Comparison of ENCODE assay signal across 8 cellular contexts in the genomic region with DNA sequence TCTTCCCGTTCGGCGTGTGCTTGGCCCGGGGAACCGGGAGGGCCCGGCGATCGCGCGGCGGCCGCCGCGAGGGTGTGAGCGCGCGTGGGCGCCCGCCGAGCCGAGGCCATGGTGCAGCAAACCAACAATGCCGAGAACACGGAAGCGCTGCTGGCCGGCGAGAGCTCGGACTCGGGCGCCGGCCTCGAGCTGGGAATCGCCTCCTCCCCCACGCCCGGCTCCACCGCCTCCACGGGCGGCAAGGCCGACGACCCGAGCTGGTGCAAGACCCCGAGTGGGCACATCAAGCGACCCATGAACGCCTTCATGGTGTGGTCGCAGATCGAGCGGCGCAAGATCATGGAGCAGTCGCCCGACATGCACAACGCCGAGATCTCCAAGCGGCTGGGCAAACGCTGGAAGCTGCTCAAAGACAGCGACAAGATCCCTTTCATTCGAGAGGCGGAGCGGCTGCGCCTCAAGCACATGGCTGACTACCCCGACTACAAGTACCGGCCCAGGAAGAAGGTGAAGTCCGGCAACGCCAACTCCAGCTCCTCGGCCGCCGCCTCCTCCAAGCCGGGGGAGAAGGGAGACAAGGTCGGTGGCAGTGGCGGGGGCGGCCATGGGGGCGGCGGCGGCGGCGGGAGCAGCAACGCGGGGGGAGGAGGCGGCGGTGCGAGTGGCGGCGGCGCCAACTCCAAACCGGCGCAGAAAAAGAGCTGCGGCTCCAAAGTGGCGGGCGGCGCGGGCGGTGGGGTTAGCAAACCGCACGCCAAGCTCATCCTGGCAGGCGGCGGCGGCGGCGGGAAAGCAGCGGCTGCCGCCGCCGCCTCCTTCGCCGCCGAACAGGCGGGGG. TPM values are rescaled to one million over a fixed set of nuclear protein-coding genes. Genes with fewer than 3 reads are reported as not detected.
A peak's percentile ranks its signal among the peaks of the same experiment; 100 is the strongest.
DNase-seq lines count a peak whose midpoint lies in the region; ATAC-seq and TF ChIP-seq lines count a peak whose summit lies in the region.

No MANE protein-coding gene starts in this region.

- peaks cover 59% of the 10 kb centered on the region for H3K79me2 ChIP-seq in OCI-LY7 (ENCODE audit: insufficient read depth, low read depth, low read length)
- peaks cover 39% of the 10 kb centered on the region for H3K79me2 ChIP-seq in osteoblast (ENCODE audit: insufficient read depth, low read length)

- no peaks in the 10 kb centered on the region for H3K9me3 ChIP-seq in OCI-LY7 (ENCODE audit: low read length)
- H3K9me3 ChIP-seq in cardiac muscle cell (ENCODE audit: low read depth) = no peaks in the 10 kb centered on the region
- H3K9me3 ChIP-seq in osteoblast (ENCODE audit: low read depth, low read length) = no peaks in the 10 kb centered on the region

- H3K9me2 ChIP-seq in OCI-LY7 (ENCODE audit: insufficient read depth, low read length) = no peaks in the 10 kb centered on the region

- no TSS peak for BruUV-seq in OCI-LY7 (replicated peaks; lab: Mats Ljungman, UMichigan)

- H3K36me3 Mint-ChIP-seq in activated naive CD8-positive, alpha-beta T cell treated with anti-CD3 and anti-CD28 coated beads for 36 hours = no peaks in the 10 kb centered on the region

- peaks cover 55% of the 10 kb centered on the region for H3K27me3 Mint-ChIP-seq in activated naive CD8-positive, alpha-beta T cell treated with anti-CD3 and anti-CD28 coated beads for 36 hours

- H3K27ac Mint-ChIP-seq in activated naive CD8-positive, alpha-beta T cell treated with anti-CD3 and anti-CD28 coated beads for 36 hours = peak overlapping the region; percentile 69

- peaks cover 16% of the 10 kb centered on the region; the same call in 1 of the 2 replicates for H4K20me1 ChIP-seq in OCI-LY7 (ENCODE audit: insufficient read depth, low read length)
- H4K20me1 ChIP-seq in osteoblast (ENCODE audit: insufficient read depth, low read length) = peaks cover 10% of the 10 kb centered on the region

- no peak for TF ChIP-seq CTCF in OCI-LY7 (conservative IDR thresholded peaks at IDR 0.05; ENCODE audit: low read length)
- no peak for TF ChIP-seq CTCF in cardiac muscle cell (IDR thresholded peaks at IDR 0.05; ENCODE audit: low read depth, low read length)
- no peak for TF ChIP-seq CTCF in osteoblast (IDR thresholded peaks at IDR 0.05; ENCODE audit: extremely low read depth, low read depth, low read length)

- H3K27me3 ChIP-seq in cardiac muscle cell = no peaks in the 10 kb centered on the region
- H3K27me3 ChIP-seq in osteoblast (ENCODE audit: insufficient read depth, low read length) = peaks cover 3% of the 10 kb centered on the region

- H3K9me3 Mint-ChIP-seq in activated naive CD8-positive, alpha-beta T cell treated with anti-CD3 and anti-CD28 coated beads for 36 hours = no peaks in the 10 kb centered on the region

- H3K4me1 Mint-ChIP-seq in activated naive CD8-positive, alpha-beta T cell treated with anti-CD3 and anti-CD28 coated beads for 36 hours = peaks cover 24% of the 10 kb centered on the region

- H2AFZ ChIP-seq in OCI-LY7 (ENCODE audit: low read length) = peak overlapping the region; percentile 20; the same call in 1 of the 2 replicates
- H2AFZ ChIP-seq in osteoblast (ENCODE audit: low read length) = peak overlapping the region; percentile 90

- H3K4me1 ChIP-seq in OCI-LY7 (ENCODE audit: insufficient read depth, low read length, poor library complexity, severe bottlenecking) = peaks cover 37% of the 10 kb centered on the region
- peaks cover 10% of the 10 kb centered on the region for H3K4me1 ChIP-seq in cardiac muscle cell (ENCODE audit: low read depth)
- H3K4me1 ChIP-seq in osteoblast (ENCODE audit: insufficient read depth, low read length) = peaks cover 16% of the 10 kb centered on the region

- CTCF ChIA-PET in OCI-LY7 (lab: Charles Lee; ENCODE audit: unreplicated experiment) = interaction anchor here (0.6 kb wide), 1 partner anchor 380 kb away, joined by 3 read pairs; no protein-coding TSS in a partner anchor

- peak overlapping the region; percentile 71 for H3K4me2 ChIP-seq in OCI-LY7 (ENCODE audit: low read length)
- H3K4me2 ChIP-seq in osteoblast (ENCODE audit: insufficient read depth, low read length) = peak overlapping the region; percentile 98

- peak overlapping the region; percentile 80 for H3K4me3 Mint-ChIP-seq in activated naive CD8-positive, alpha-beta T cell treated with anti-CD3 and anti-CD28 coated beads for 36 hours

- intact Hi-C loops in OCI-LY7 (cut with micrococcal nuclease; ENCODE audit: unreplicated experiment) = loop anchor here (1.0 to 5.0 kb wide), 2 partner anchors 10 to 1192 kb away; a partner anchor contains a TSS

- POLR2A ChIA-PET in OCI-LY7 (lab: Charles Lee) = interaction anchor here (0.6 to 3.3 kb wide), 14 partner anchors 10 to 1996 kb away, joined by 3 to 41 read pairs (median 4); a partner anchor contains a TSS

- H3K27ac ChIP-seq in OCI-LY7 (ENCODE audit: low read depth, low read length, poor library complexity, severe bottlenecking) = peak overlapping the region; percentile 67
- H3K27ac ChIP-seq in cardiac muscle cell = peak overlapping the region; percentile 91
- H3K27ac ChIP-seq in osteoblast (ENCODE audit: low read depth, low read length) = peak overlapping the region; percentile 87

- peaks cover 45% of the 10 kb centered on the region for H3K36me3 ChIP-seq in OCI-LY7 (ENCODE audit: insufficient read depth, low read length)
- no peaks in the 10 kb centered on the region for H3K36me3 ChIP-seq in cardiac muscle cell
- H3K36me3 ChIP-seq in osteoblast (ENCODE audit: insufficient read depth, low read length) = no peaks in the 10 kb centered on the region

- peak; percentile 22 for ATAC-seq in HG02884 (IDR thresholded peaks at IDR 0.05; ENCODE audit: unreplicated experiment)

- peak; percentile 20 for DNase-seq in activated gamma-delta T cell treated with Interleukin-2 at 50 U/mL for 16 hours
- no peak for DNase-seq in activated gamma-delta T cell (lab: John Stamatoyannopoulos, UW)
- DNase-seq in OCI-LY7 (ENCODE audit: low spot score) = peak; percentile 64
- peak; percentile 37 for DNase-seq in activated naive CD8-positive, alpha-beta T cell treated with anti-CD3 and anti-CD28 coated beads for 36 hours
- DNase-seq in cardiac muscle cell (ENCODE audit: low read depth in 1 of 2, low spot score in 1 of 2) = peak; percentile 76 to 77
- DNase-seq in osteoblast (ENCODE audit: insufficient read length, low spot score, missing footprints) = peak; percentile 94
- no peak for DNase-seq in HuH-7.5 (ENCODE audit: low spot score)

- H3K4me3 ChIP-seq in OCI-LY7 (ENCODE audit: low read depth, low read length, poor library complexity, severe bottlenecking) (peak overlapping the region; percentile 94), cardiac muscle cell (peak overlapping the region; percentile 99), osteoblast (ENCODE audit: insufficient read depth, low read length) (peak overlapping the region; percentile 94)

RNA-seq across cellular contexts. Expression of a gene that starts 1.1 kb away (rescaled TPM):
- total RNA-seq in OCI-LY7 (2014; rRNA removed; shearing (Covaris generic)) = 55.2 and 55.3 TPM in 2 replicates
- 58.1 and 78.1 TPM in 2 replicates for total RNA-seq in OCI-LY7 (2022)
- under 1 TPM; 0.54 to 0.70 TPM for total RNA-seq in activated naive CD8-positive, alpha-beta T cell treated with anti-CD3 and anti-CD28 coated beads for 36 hours
- total RNA-seq in cardiac muscle cell = 46.9 and 60.6 TPM in 2 replicates
- 29.9 and 42.2 TPM in 2 replicates for polyA plus RNA-seq in cardiac muscle cell
- 77.5 and 81.1 TPM in 2 replicates for total RNA-seq in osteoblast

Comparison
In these comparisons a context has a peak if more than half of its experiments do, and no peak if none do; other contexts are left out.
1. DNase-seq: peak in activated gamma-delta T cell treated with Interleukin-2 at 50 U/mL for 16 hours (single experiment), OCI-LY7 (single experiment), activated naive CD8-positive, alpha-beta T cell treated with anti-CD3 and anti-CD28 coated beads for 36 hours (single experiment), cardiac muscle cell (2 of 2) and osteoblast (single experiment); none in activated gamma-delta T cell (single experiment) and HuH-7.5 (single experiment).
2. RNA of a gene that starts 1.1 kb away (total RNA-seq): 77.5 to 81.1 TPM in osteoblast, 46.9 to 60.6 TPM in cardiac muscle cell and 55.2 to 78.1 TPM in OCI-LY7; 0.54 to 0.70 TPM in activated naive CD8-positive, alpha-beta T cell treated with anti-CD3 and anti-CD28 coated beads for 36 hours; every median in the first group is over 10 times any median in the second.
3. Peak in every context shown above with its lines, with median percentiles within 50 percentile points of each other: H3K27ac ChIP-seq and H3K4me3 ChIP-seq.